18 cellular contexts compared by ENCODE assay signal in genomic region chr10:117699436-117700075, GRCh38.
DNase-seq lines count a peak whose midpoint lies in the region; ATAC-seq, FAIRE-seq and TF ChIP-seq lines count a peak whose summit lies in the region.
"Had no signal": no experiment of that assay in that cellular context is flagged by ENCODE, and none has a peak within 500 bp of the region (broad histone marks: within the 10 kb centered on the region; RNA-seq: fewer than 3 reads in every experiment).

No MANE protein-coding gene starts in this region.

- no peak overlapping the region for H3K4me2 ChIP-seq in HepG2 (ENCODE audit: low read depth, low read length)

- TF ChIP-seq POLR2A in HepG2 (IDR thresholded peaks at IDR 0.05; ENCODE audit: insufficient read depth in 1 of 2, low read depth in 2 of 2, low read length in 2 of 2) (no peak), right lobe of liver (IDR thresholded peaks at IDR 0.05) (no peak)

- no peaks in the 10 kb centered on the region for H3K79me2 ChIP-seq in HepG2 (ENCODE audit: insufficient read depth, low read length)

- H3K4me1 ChIP-seq in HepG2 (ENCODE audit: insufficient read depth, low read length) (no peaks in the 10 kb centered on the region), right lobe of liver (no peaks in the 10 kb centered on the region)

- POLR2A ChIA-PET in HepG2 (lab: Yijun Ruan, JAX) = no interaction called here

- H3K27ac ChIP-seq in HepG2 (ENCODE audit: extremely low read length, insufficient read depth, low read length) (no peak overlapping the region), right lobe of liver (no peak overlapping the region)

- H3K4me3 ChIP-seq in HepG2 (replicated peaks in 1 of 3; ENCODE audit: insufficient read depth in 1 of 3, low read depth in 2 of 3, low read length in 3 of 3) (no peak overlapping the region), right lobe of liver (no peak overlapping the region)

- H3K36me3 ChIP-seq in HepG2 (replicated peaks in 1 of 2; ENCODE audit: control insufficient read depth in 1 of 2, insufficient read depth in 2 of 2, low read length in 2 of 2) (no peaks in the 10 kb centered on the region), right lobe of liver (no peaks in the 10 kb centered on the region)

- no TSS peak for BruUV-seq in HepG2 (replicated peaks; lab: Mats Ljungman, UMichigan)

- no peaks in the 10 kb centered on the region for H3K9me3 ChIP-seq in HepG2 (ENCODE audit: low read length)
- no peaks in the 10 kb centered on the region for H3K9me3 ChIP-seq in right lobe of liver

- TF ChIP-seq CTCF in HepG2 (CRISPR knock-in tag; IDR thresholded peaks at IDR 0.05) (no peak), right lobe of liver (IDR thresholded peaks at IDR 0.05) (no peak)

- CTCF ChIA-PET in HepG2 (lab: Yijun Ruan, JAX; ENCODE audit: low intra/inter-chr PET ratio, low total read pairs) = no interaction called here

- no peak for DNase-seq in HepG2 (ENCODE audit: low spot score)
- DNase-seq in right lobe of liver = no peak
- peak; percentile 16 for DNase-seq in RPMI7951 (ENCODE audit: low read depth)
- DNase-seq in iris pigment epithelial cell (ENCODE audit: low read depth) = peak; percentile 7
- no peak for DNase-seq in islet precursor cell
- no peak for DNase-seq in cerebellum (ENCODE audit: low spot score)
- DNase-seq: AML-193, Calu3, H7, NCI-H1092, NCI-H1694 treated with DMSO at 0.1 percent for 48 hours, NCI-H446, NCI-H748 treated with DMSO at 0.1 percent for 48 hours, Right ventricle myocardium superior had no signal

- in situ Hi-C loops in HepG2 (cut with HindIII; ENCODE audit: extremely low pct_ligation_motif_present, low pct_unique_long_range_greater_than_20kb) = no loop called here

- intact Hi-C loops in HepG2 (cut with micrococcal nuclease; ENCODE audit: unreplicated experiment) = no loop called here
- intact Hi-C loops in right lobe of liver (cut with DNase I) = no loop called here

- no peak for FAIRE-seq in HepG2 (lab: Jason Lieb, UNC)
- FAIRE-seq: A204.1 had no signal

- no peak for TF ChIP-seq EP300 in HepG2 (IDR thresholded peaks at IDR 0.05; ENCODE audit: low read depth in 2 of 2, low read length in 2 of 2)
- TF ChIP-seq EP300 in HepG2 (CRISPR knock-in tag; IDR thresholded peaks at IDR 0.05; ENCODE audit: borderline replicate concordance) = no peak

- H3K27me3 ChIP-seq in HepG2 (ENCODE audit: control insufficient read depth in 1 of 2, insufficient read depth in 2 of 2, low read length in 2 of 2) (peaks cover 0 to 1% of the 10 kb centered on the region in 2 experiments; a peak in 1 of 5 replicates), right lobe of liver (no peaks in the 10 kb centered on the region)

- H2AFZ ChIP-seq in HepG2 (ENCODE audit: low read length) = no peak overlapping the region

- H4K20me1 ChIP-seq in HepG2 (ENCODE audit: insufficient read depth, low read length) = no peaks in the 10 kb centered on the region

- no peak for ATAC-seq in HepG2
- ATAC-seq in right lobe of liver = no peak
- ATAC-seq in HG02970 (IDR thresholded peaks at IDR 0.05; ENCODE audit: low FRiP score, unreplicated experiment) = no peak
- no peak for ATAC-seq in HG03175 (IDR thresholded peaks at IDR 0.05; ENCODE audit: unreplicated experiment)
- ATAC-seq: Panc1 had no signal

- no peak overlapping the region for H3K9ac ChIP-seq in HepG2 (ENCODE audit: insufficient read depth, low read depth, low read length)

- no peak for TF ChIP-seq RAD21 in HepG2 (CRISPR knock-in tag; IDR thresholded peaks at IDR 0.05)

- 68% methylated on average over 5 of the region's 7 CpGs for WGBS in HepG2 (ENCODE audit: low lambda C conversion rate)
- 46% methylated on average over 7 of the region's 7 CpGs for WGBS in right lobe of liver (ENCODE audit: insufficient coverage, low coverage, low lambda C conversion rate, missing lambda C conversion rate)

TF ChIP-seq in HepG2, 621 proteins besides CTCF, POLR2A, EP300 and RAD21:
- TF ChIP-seq ZNF749 (CRISPR knock-in tag; IDR thresholded peaks at IDR 0.05; ENCODE audit: borderline replicate concordance) = no peak
- peak; percentile 70 for TF ChIP-seq ATF7 (IDR thresholded peaks at IDR 0.05)
- TF ChIP-seq ATF7 (CRISPR knock-in tag; IDR thresholded peaks at IDR 0.05) = no peak

Comparison
In these comparisons a context has a peak if more than half of its experiments do, and no peak if none do; other contexts are left out.
1. DNase-seq: peak in RPMI7951 (single experiment) and iris pigment epithelial cell (single experiment); none in HepG2 (single experiment), right lobe of liver (0 of 3), islet precursor cell (single experiment) and cerebellum (single experiment).